ENCODE assay signal across 24 cellular contexts in the genomic region with DNA sequence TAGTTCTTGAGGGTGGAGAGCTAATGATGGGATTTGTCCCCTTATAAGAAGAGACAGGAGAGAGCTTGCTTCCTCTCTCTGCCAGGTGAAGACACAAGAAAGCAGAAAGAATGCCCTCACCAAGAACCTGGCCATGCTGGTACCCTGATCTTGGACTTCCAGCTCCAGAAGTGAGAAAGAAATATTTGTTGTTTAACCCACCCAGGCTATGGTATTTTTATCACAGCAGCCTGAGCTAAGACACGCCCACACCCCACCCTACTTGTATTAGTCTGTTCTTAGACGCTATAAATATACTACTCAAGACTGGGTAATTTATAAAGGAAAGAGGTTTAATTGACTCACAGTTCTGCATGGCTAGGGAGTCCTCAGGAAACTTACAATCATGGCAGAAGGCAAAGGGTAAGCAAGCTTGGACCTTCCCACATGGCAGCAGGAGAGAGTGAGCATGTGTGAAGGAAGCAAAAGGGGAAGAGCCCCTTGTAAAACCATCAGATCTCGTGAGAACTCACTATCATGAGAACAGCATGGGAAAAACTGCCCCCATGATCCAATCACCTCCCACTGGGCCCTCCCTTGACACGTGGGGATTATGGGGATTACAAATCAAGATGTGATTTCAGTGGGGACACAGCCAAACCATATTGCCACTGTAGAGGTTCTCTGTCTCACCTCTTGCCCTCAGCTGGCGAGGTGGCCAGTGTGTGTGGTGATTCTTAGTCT. TPM values are rescaled to one million over a fixed set of nuclear protein-coding genes. Genes with fewer than 3 reads are reported as not detected.
DNase-seq lines count a peak whose midpoint lies in the region; ATAC-seq and TF ChIP-seq lines count a peak whose summit lies in the region.
"Had no signal": no experiment of that assay in that cellular context is flagged by ENCODE, and none has a peak within 500 bp of the region (broad histone marks: within the 10 kb centered on the region; RNA-seq: fewer than 3 reads in every experiment).

No MANE protein-coding gene starts in this region.

- ATAC-seq in HG03432 (IDR thresholded peaks at IDR 0.05; ENCODE audit: unreplicated experiment): no peak
- ATAC-seq: left cardiac atrium; stimulated activated naive B cell treated with anti-CD40 and anti-IgM and Interleukin-4, amounts not matched to agents 10 μg/mL and 1 μg/mL and 100 μg/mL, for 72 hours had no signal

- H3K27ac Mint-ChIP-seq in endodermal cell: no peak overlapping the region
- H3K27ac Mint-ChIP-seq in nephron progenitor cell: peak overlapping the region; percentile 24
- H3K27ac Mint-ChIP-seq: activated naive CD4-positive, alpha-beta T cell treated with anti-CD3 and anti-CD28 coated beads for 36 hours; stimulated activated naive B cell treated with anti-CD40 and anti-IgM and Interleukin-4, amounts not matched to agents 10 μg/mL and 1 μg/mL and 100 μg/mL, for 72 hours had no signal

- H3K4me1 Mint-ChIP-seq in endodermal cell (peaks cover 20% of the 10 kb centered on the region), nephron progenitor cell (peaks cover 10% of the 10 kb centered on the region)

- TF ChIP-seq POLR2A in GM18951 (IDR thresholded peaks at IDR 0.05; ENCODE audit: extremely low read depth, insufficient read depth, insufficient read length) (peak; percentile 47), thyroid gland (IDR thresholded peaks at IDR 0.05) (no peak)

- H3K9me3 ChIP-seq in endodermal cell (ENCODE audit: control insufficient read depth, low read length): peaks cover 52% of the 10 kb centered on the region
- no peaks in the 10 kb centered on the region for H3K9me3 ChIP-seq in thyroid gland

- H3K4me3 Mint-ChIP-seq in endodermal cell (no peak overlapping the region), nephron progenitor cell (no peak overlapping the region)
- H3K4me3 Mint-ChIP-seq: activated naive CD4-positive, alpha-beta T cell treated with anti-CD3 and anti-CD28 coated beads for 36 hours; CD14-positive monocyte; stimulated activated naive B cell treated with anti-CD40 and anti-IgM and Interleukin-4, amounts not matched to agents 10 μg/mL and 1 μg/mL and 100 μg/mL, for 72 hours had no signal

- intact Hi-C loops in thyroid gland (cut with DNase I): loop anchor here (10.0 kb wide), 1 partner anchor 144 kb away; no protein-coding TSS in a partner anchor

- in situ Hi-C loops in GM18951 (cut with MboI; ENCODE audit: low sequenced_read_pairs, unreplicated experiment): loop anchor here (25.0 kb wide), 1 partner anchor 453 kb away; no protein-coding TSS in a partner anchor

- peaks cover 14% of the 10 kb centered on the region for H3K36me3 Mint-ChIP-seq in endodermal cell (ENCODE audit: low read depth)
- no peaks in the 10 kb centered on the region for H3K36me3 Mint-ChIP-seq in nephron progenitor cell (ENCODE audit: low read depth)
- H3K36me3 Mint-ChIP-seq: CD14-positive monocyte had no signal

- H3K27me3 Mint-ChIP-seq in endodermal cell (ENCODE audit: insufficient read depth) (peaks cover 3% of the 10 kb centered on the region), nephron progenitor cell (ENCODE audit: low read depth, poor library complexity) (no peaks in the 10 kb centered on the region)

- H3K4me3 ChIP-seq in endodermal cell (ENCODE audit: low read length): peak overlapping the region; percentile 66
- H3K4me3 ChIP-seq in thyroid gland (replicated peaks in 1 of 3): no peak overlapping the region
- H3K4me3 ChIP-seq: coronary artery had no signal

- H3K4me1 ChIP-seq in endodermal cell (ENCODE audit: control insufficient read depth, insufficient read depth, low read length) (no peaks in the 10 kb centered on the region), thyroid gland (peaks cover 5 to 6% of the 10 kb centered on the region in 2 donors)

- H3K36me3 ChIP-seq in endodermal cell (ENCODE audit: control insufficient read depth, insufficient read depth, low read length) (no peaks in the 10 kb centered on the region), thyroid gland (no peaks in the 10 kb centered on the region)

- DNase-seq in MV-4-11 (lab: John Stamatoyannopoulos, UW) (peak; percentile 41), endodermal cell (no peak), nephron progenitor cell (no peak), inferior parietal cortex (ENCODE audit: extremely low spot score) (no peak), thyroid gland (no peak), superior temporal gyrus (ENCODE audit: extremely low spot score) (no peak)
- DNase-seq: activated CD4-positive, CD25-positive, alpha-beta regulatory T cell treated with anti-CD3 and anti-CD28 coated beads, Interleukin-2, amount 50 U/mL, for 72 hours; activated naive CD4-positive, alpha-beta T cell treated with anti-CD3 and anti-CD28 coated beads for 36 hours; activated T-cell treated with anti-CD3 and anti-CD28 coated beads, Interleukin-2, amount 50 U/mL, for 48 hours; amygdala; EL; H7; left cardiac atrium; NCI-H1105; NCI-H2081 treated with DMSO at 0.1 percent for 48 hours; NCI-H446 treated with DMSO at 0.1 percent for 48 hours; RPMI8226; stimulated activated CD4-positive, alpha-beta T cell treated with anti-CD3 and anti-CD28 coated beads, Interleukin-2, amount 100 ng/mL, for 48 hours; stimulated activated naive B cell treated with anti-CD40 and anti-IgM and Interleukin-4, amounts not matched to agents 10 μg/mL and 1 μg/mL and 100 μg/mL, for 72 hours had no signal

- H3K27ac ChIP-seq in endodermal cell (ENCODE audit: low read depth, low read length) (no peak overlapping the region), thyroid gland (no peak overlapping the region)
- H3K27ac ChIP-seq: coronary artery, KMS-11 had no signal

- WGBS in endodermal cell (ENCODE audit: insufficient coverage in 1 of 2, insufficient read length in 1 of 2), 2 experiments: 80% methylated on average over 5 of the region's 5 CpGs; no CpG with 5 or more reads in 1 of the 2 experiments
- 78 to 84% methylated on average over 5 of the region's 5 CpGs for WGBS in thyroid gland, 2 donors

- H3K9ac ChIP-seq in endodermal cell (ENCODE audit: extremely low read depth, low read length, poor library complexity, severe bottlenecking): no peak overlapping the region
- H3K9ac ChIP-seq: KMS-11 had no signal

- H3K9me3 Mint-ChIP-seq in endodermal cell (peaks cover 47% of the 10 kb centered on the region), nephron progenitor cell (peaks cover 17% of the 10 kb centered on the region)
- H3K9me3 Mint-ChIP-seq: activated naive CD4-positive, alpha-beta T cell treated with anti-CD3 and anti-CD28 coated beads for 36 hours had no signal

- H3K27me3 ChIP-seq in endodermal cell (ENCODE audit: control insufficient read depth, insufficient read depth, low read length, poor library complexity, severe bottlenecking) (no peaks in the 10 kb centered on the region), thyroid gland (no peaks in the 10 kb centered on the region)

- TF ChIP-seq CTCF in endodermal cell (conservative IDR thresholded peaks at IDR 0.05) (no peak), nephron progenitor cell (IDR thresholded peaks at IDR 0.05) (no peak), thyroid gland (IDR thresholded peaks at IDR 0.05) (no peak)

RNA-seq across cellular contexts. Expression of a gene that starts 57.4 kb away (rescaled TPM):
- total RNA-seq in endodermal cell (1 to 10 TPM; 3.1 to 7.3 TPM), thyroid gland (10 to 100 TPM; 29.1 to 49.6 (median 34.9) TPM)
- polyA plus RNA-seq in endodermal cell (2013, experiment 1 of 2): 22.5 TPM
- 22.1 TPM for polyA plus RNA-seq in endodermal cell (2013, experiment 2 of 2)
